In the genomic region with DNA sequence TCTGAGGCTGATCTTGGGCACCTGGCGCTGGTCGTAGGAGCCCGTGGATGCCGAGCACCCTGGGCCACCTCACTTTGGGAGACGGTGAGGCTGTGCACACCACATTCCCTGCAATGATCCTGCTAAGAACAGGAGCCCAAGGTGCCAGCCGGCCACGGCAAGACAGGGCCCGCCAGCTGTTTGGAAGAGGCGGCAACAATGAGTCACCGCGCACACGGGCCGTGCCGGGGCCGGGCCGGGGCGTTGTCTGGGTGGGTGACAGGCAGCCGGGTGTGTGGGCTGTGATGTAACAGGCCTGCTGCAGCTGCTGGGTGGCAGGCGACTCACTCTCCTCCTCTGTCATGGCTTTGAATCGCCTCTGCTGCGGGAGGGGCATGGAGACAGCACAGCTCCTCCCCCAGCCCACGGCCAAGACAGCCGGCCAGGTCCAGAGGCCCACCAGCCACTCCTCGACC, we compare ENCODE assay signal across 1 cellular context.
TF ChIP-seq lines count a peak whose summit lies in the region.

No MANE protein-coding gene starts in this region.

TF ChIP-seq in K562, 482 proteins besides CTCF, POLR2A, EP300 and RAD21 (continued from another document):
- TF ChIP-seq, protein P1, sequence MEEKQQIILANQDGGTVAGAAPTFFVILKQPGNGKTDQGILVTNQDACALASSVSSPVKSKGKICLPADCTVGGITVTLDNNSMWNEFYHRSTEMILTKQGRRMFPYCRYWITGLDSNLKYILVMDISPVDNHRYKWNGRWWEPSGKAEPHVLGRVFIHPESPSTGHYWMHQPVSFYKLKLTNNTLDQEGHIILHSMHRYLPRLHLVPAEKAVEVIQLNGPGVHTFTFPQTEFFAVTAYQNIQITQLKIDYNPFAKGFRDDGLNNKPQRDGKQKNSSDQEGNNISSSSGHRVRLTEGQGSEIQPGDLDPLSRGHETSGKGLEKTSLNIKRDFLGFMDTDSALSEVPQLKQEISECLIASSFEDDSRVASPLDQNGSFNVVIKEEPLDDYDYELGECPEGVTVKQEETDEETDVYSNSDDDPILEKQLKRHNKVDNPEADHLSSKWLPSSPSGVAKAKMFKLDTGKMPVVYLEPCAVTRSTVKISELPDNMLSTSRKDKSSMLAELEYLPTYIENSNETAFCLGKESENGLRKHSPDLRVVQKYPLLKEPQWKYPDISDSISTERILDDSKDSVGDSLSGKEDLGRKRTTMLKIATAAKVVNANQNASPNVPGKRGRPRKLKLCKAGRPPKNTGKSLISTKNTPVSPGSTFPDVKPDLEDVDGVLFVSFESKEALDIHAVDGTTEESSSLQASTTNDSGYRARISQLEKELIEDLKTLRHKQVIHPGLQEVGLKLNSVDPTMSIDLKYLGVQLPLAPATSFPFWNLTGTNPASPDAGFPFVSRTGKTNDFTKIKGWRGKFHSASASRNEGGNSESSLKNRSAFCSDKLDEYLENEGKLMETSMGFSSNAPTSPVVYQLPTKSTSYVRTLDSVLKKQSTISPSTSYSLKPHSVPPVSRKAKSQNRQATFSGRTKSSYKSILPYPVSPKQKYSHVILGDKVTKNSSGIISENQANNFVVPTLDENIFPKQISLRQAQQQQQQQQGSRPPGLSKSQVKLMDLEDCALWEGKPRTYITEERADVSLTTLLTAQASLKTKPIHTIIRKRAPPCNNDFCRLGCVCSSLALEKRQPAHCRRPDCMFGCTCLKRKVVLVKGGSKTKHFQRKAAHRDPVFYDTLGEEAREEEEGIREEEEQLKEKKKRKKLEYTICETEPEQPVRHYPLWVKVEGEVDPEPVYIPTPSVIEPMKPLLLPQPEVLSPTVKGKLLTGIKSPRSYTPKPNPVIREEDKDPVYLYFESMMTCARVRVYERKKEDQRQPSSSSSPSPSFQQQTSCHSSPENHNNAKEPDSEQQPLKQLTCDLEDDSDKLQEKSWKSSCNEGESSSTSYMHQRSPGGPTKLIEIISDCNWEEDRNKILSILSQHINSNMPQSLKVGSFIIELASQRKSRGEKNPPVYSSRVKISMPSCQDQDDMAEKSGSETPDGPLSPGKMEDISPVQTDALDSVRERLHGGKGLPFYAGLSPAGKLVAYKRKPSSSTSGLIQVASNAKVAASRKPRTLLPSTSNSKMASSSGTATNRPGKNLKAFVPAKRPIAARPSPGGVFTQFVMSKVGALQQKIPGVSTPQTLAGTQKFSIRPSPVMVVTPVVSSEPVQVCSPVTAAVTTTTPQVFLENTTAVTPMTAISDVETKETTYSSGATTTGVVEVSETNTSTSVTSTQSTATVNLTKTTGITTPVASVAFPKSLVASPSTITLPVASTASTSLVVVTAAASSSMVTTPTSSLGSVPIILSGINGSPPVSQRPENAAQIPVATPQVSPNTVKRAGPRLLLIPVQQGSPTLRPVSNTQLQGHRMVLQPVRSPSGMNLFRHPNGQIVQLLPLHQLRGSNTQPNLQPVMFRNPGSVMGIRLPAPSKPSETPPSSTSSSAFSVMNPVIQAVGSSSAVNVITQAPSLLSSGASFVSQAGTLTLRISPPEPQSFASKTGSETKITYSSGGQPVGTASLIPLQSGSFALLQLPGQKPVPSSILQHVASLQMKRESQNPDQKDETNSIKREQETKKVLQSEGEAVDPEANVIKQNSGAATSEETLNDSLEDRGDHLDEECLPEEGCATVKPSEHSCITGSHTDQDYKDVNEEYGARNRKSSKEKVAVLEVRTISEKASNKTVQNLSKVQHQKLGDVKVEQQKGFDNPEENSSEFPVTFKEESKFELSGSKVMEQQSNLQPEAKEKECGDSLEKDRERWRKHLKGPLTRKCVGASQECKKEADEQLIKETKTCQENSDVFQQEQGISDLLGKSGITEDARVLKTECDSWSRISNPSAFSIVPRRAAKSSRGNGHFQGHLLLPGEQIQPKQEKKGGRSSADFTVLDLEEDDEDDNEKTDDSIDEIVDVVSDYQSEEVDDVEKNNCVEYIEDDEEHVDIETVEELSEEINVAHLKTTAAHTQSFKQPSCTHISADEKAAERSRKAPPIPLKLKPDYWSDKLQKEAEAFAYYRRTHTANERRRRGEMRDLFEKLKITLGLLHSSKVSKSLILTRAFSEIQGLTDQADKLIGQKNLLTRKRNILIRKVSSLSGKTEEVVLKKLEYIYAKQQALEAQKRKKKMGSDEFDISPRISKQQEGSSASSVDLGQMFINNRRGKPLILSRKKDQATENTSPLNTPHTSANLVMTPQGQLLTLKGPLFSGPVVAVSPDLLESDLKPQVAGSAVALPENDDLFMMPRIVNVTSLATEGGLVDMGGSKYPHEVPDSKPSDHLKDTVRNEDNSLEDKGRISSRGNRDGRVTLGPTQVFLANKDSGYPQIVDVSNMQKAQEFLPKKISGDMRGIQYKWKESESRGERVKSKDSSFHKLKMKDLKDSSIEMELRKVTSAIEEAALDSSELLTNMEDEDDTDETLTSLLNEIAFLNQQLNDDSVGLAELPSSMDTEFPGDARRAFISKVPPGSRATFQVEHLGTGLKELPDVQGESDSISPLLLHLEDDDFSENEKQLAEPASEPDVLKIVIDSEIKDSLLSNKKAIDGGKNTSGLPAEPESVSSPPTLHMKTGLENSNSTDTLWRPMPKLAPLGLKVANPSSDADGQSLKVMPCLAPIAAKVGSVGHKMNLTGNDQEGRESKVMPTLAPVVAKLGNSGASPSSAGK (IDR thresholded peaks at IDR 0.05) = no peak
- no peak for TF ChIP-seq ZNF311 (CRISPR knock-in tag; IDR thresholded peaks at IDR 0.05)
- TF ChIP-seq, protein P2, sequence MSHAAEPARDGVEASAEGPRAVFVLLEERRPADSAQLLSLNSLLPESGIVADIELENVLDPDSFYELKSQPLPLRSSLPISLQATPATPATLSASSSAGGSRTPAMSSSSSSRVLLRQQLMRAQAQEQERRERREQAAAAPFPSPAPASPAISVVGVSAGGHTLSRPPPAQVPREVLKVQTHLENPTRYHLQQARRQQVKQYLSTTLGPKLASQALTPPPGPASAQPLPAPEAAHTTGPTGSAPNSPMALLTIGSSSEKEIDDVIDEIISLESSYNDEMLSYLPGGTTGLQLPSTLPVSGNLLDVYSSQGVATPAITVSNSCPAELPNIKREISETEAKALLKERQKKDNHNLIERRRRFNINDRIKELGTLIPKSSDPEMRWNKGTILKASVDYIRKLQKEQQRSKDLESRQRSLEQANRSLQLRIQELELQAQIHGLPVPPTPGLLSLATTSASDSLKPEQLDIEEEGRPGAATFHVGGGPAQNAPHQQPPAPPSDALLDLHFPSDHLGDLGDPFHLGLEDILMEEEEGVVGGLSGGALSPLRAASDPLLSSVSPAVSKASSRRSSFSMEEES (CRISPR knock-in tag; IDR thresholded peaks at IDR 0.05) = no peak
- peak; percentile 77 for TF ChIP-seq CBFA2T2 (conservative IDR thresholded peaks at IDR 0.05)
- no peak for TF ChIP-seq ZNF143 (CRISPR knock-in tag; IDR thresholded peaks at IDR 0.05)
- TF ChIP-seq, protein P3, sequence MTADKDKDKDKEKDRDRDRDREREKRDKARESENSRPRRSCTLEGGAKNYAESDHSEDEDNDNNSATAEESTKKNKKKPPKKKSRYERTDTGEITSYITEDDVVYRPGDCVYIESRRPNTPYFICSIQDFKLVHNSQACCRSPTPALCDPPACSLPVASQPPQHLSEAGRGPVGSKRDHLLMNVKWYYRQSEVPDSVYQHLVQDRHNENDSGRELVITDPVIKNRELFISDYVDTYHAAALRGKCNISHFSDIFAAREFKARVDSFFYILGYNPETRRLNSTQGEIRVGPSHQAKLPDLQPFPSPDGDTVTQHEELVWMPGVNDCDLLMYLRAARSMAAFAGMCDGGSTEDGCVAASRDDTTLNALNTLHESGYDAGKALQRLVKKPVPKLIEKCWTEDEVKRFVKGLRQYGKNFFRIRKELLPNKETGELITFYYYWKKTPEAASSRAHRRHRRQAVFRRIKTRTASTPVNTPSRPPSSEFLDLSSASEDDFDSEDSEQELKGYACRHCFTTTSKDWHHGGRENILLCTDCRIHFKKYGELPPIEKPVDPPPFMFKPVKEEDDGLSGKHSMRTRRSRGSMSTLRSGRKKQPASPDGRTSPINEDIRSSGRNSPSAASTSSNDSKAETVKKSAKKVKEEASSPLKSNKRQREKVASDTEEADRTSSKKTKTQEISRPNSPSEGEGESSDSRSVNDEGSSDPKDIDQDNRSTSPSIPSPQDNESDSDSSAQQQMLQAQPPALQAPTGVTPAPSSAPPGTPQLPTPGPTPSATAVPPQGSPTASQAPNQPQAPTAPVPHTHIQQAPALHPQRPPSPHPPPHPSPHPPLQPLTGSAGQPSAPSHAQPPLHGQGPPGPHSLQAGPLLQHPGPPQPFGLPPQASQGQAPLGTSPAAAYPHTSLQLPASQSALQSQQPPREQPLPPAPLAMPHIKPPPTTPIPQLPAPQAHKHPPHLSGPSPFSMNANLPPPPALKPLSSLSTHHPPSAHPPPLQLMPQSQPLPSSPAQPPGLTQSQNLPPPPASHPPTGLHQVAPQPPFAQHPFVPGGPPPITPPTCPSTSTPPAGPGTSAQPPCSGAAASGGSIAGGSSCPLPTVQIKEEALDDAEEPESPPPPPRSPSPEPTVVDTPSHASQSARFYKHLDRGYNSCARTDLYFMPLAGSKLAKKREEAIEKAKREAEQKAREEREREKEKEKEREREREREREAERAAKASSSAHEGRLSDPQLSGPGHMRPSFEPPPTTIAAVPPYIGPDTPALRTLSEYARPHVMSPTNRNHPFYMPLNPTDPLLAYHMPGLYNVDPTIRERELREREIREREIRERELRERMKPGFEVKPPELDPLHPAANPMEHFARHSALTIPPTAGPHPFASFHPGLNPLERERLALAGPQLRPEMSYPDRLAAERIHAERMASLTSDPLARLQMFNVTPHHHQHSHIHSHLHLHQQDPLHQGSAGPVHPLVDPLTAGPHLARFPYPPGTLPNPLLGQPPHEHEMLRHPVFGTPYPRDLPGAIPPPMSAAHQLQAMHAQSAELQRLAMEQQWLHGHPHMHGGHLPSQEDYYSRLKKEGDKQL (CRISPR knock-in tag; IDR thresholded peaks at IDR 0.05; ENCODE audit: borderline replicate concordance) = no peak
- TF ChIP-seq GABPB2 (CRISPR knock-in tag; conservative IDR thresholded peaks at IDR 0.05) = no peak
- TF ChIP-seq, protein P4, sequence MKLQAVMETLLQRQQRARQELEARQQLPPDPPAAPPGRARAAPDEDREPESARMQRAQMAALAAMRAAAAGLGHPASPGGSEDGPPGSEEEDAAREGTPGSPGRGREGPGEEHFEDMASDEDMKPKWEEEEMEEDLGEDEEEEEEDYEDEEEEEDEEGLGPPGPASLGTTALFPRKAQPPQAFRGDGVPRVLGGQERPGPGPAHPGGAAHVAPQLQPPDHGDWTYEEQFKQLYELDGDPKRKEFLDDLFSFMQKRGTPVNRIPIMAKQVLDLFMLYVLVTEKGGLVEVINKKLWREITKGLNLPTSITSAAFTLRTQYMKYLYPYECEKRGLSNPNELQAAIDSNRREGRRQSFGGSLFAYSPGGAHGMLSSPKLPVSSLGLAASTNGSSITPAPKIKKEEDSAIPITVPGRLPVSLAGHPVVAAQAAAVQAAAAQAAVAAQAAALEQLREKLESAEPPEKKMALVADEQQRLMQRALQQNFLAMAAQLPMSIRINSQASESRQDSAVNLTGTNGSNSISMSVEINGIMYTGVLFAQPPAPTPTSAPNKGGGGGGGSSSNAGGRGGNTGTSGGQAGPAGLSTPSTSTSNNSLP (IDR thresholded peaks at IDR 0.05; ENCODE audit: borderline replicate concordance, low read depth, low read length) = no peak
- TF ChIP-seq GABPB1 (CRISPR knock-in tag; IDR thresholded peaks at IDR 0.05) = 0 out of 2 replicates have a peak, but pooled peaks have one; percentile 24
TF ChIP-seq in K562: peak in this region for 54.
